In genomic region chr10:14909101-14909500, GRCh38 we compare ENCODE assay signal across 18 cellular contexts. TPM values are rescaled to one million over a fixed set of nuclear protein-coding genes. Genes with fewer than 3 reads are reported as not detected.
DNase-seq lines count a peak whose midpoint lies in the region; ATAC-seq and TF ChIP-seq lines count a peak whose summit lies in the region.
"Had no signal": no experiment of that assay in that cellular context is flagged by ENCODE, and none has a peak within 500 bp of the region (broad histone marks: within the 10 kb centered on the region; RNA-seq: fewer than 3 reads in every experiment).

No MANE protein-coding gene starts in this region.

- H3K36me3 Mint-ChIP-seq in activated naive CD8-positive, alpha-beta T cell = peaks cover 45% of the 10 kb centered on the region
- H3K36me3 Mint-ChIP-seq in activated naive CD8-positive, alpha-beta T cell treated with anti-CD3 and anti-CD28 coated beads for 36 hours = peaks cover 79% of the 10 kb centered on the region
- H3K36me3 Mint-ChIP-seq in central memory CD8-positive, alpha-beta T cell (ENCODE audit: insufficient read depth) = peaks cover 54% of the 10 kb centered on the region

- peak overlapping the region; percentile 13; the same call in 1 of the 2 replicates for H3K4me3 ChIP-seq in LNCaP clone FGC (ENCODE audit: low read depth, low read length)
- H3K4me3 ChIP-seq: A549, GM23338 had no signal

- no peak for ATAC-seq in central memory CD8-positive, alpha-beta T cell (replicated peaks; ENCODE audit: extremely low read depth, poor library complexity, severe bottlenecking)
- ATAC-seq: A549, GM23338 had no signal

- H3K9me3 Mint-ChIP-seq in activated naive CD8-positive, alpha-beta T cell (ENCODE audit: low read depth) = no peaks in the 10 kb centered on the region
- peaks cover 4% of the 10 kb centered on the region for H3K9me3 Mint-ChIP-seq in activated naive CD8-positive, alpha-beta T cell treated with anti-CD3 and anti-CD28 coated beads for 36 hours
- no peaks in the 10 kb centered on the region for H3K9me3 Mint-ChIP-seq in central memory CD8-positive, alpha-beta T cell

- H3K4me3 Mint-ChIP-seq in activated naive CD8-positive, alpha-beta T cell = no peak overlapping the region
- H3K4me3 Mint-ChIP-seq in activated naive CD8-positive, alpha-beta T cell treated with anti-CD3 and anti-CD28 coated beads for 36 hours = no peak overlapping the region
- no peak overlapping the region for H3K4me3 Mint-ChIP-seq in central memory CD8-positive, alpha-beta T cell
- H3K4me3 Mint-ChIP-seq: CD4-positive, alpha-beta T cell; GM23338 had no signal

- no peak for TF ChIP-seq CTCF in C4-2B (conservative IDR thresholded peaks at IDR 0.05)
- TF ChIP-seq CTCF in LNCaP clone FGC (IDR thresholded peaks at IDR 0.05; ENCODE audit: control insufficient read depth, extremely low read depth, insufficient read depth) = no peak

- DNase-seq in activated naive CD8-positive, alpha-beta T cell treated with anti-CD3 and anti-CD28 coated beads for 36 hours = no peak
- DNase-seq in LNCaP clone FGC (ENCODE audit: low read depth) (peak; percentile 70), ACHN (no peak), NCI-H1048 (lab: John Stamatoyannopoulos, UW) (no peak)
- no peak for DNase-seq in central memory CD8-positive, alpha-beta T cell (ENCODE audit: low spot score in 2 of 2)
- no peak for DNase-seq in stimulated activated CD4-positive, alpha-beta T cell treated with anti-CD3 and anti-CD28 coated beads, Interleukin-2, amount 100 ng/mL, for 48 hours
- DNase-seq: BE2C; C1 segment of cervical spinal cord; Calu3; CD4-positive, alpha-beta T cell; DMS79 treated with DMSO at 0.1 percent for 48 hours; GF-D8; HCEC 1CT had no signal

- in situ Hi-C loops in ACHN (cut with HindIII; ENCODE audit: low pct_ligation_motif_present, low pct_unique_long_range_greater_than_20kb, low sequenced_read_pairs) = no loop called here

- no peaks in the 10 kb centered on the region for H3K27me3 Mint-ChIP-seq in activated naive CD8-positive, alpha-beta T cell
- H3K27me3 Mint-ChIP-seq in activated naive CD8-positive, alpha-beta T cell treated with anti-CD3 and anti-CD28 coated beads for 36 hours = no peaks in the 10 kb centered on the region
- no peaks in the 10 kb centered on the region for H3K27me3 Mint-ChIP-seq in central memory CD8-positive, alpha-beta T cell
- H3K27me3 Mint-ChIP-seq: CD4-positive, alpha-beta T cell had no signal

- H3K27ac Mint-ChIP-seq in activated naive CD8-positive, alpha-beta T cell = peak overlapping the region; percentile 10
- H3K27ac Mint-ChIP-seq in activated naive CD8-positive, alpha-beta T cell treated with anti-CD3 and anti-CD28 coated beads for 36 hours = no peak overlapping the region
- H3K27ac Mint-ChIP-seq in central memory CD8-positive, alpha-beta T cell (ENCODE audit: low read depth) = peak overlapping the region; percentile 22
- H3K27ac Mint-ChIP-seq: CD4-positive, alpha-beta T cell; GM23338 had no signal

- peaks cover 9% of the 10 kb centered on the region for H3K4me1 Mint-ChIP-seq in activated naive CD8-positive, alpha-beta T cell (ENCODE audit: low read depth)
- peaks cover 6% of the 10 kb centered on the region for H3K4me1 Mint-ChIP-seq in activated naive CD8-positive, alpha-beta T cell treated with anti-CD3 and anti-CD28 coated beads for 36 hours
- H3K4me1 Mint-ChIP-seq in central memory CD8-positive, alpha-beta T cell = peaks cover 19% of the 10 kb centered on the region

- H3K27ac ChIP-seq in C4-2B = peak overlapping the region; percentile 73; the same call in 1 of the 2 replicates
- H3K27ac ChIP-seq: A549 had no signal

RNA-seq across cellular contexts. Expression of gene SUV39H2, which starts 30.4 kb away (rescaled TPM):
- 10 to 100 TPM; 43.8 to 46.0 TPM for total RNA-seq in activated naive CD8-positive, alpha-beta T cell treated with anti-CD3 and anti-CD28 coated beads for 36 hours

RNA-seq across cellular contexts. Expression of gene DCLRE1C, which starts 44.8 kb away (rescaled TPM):
- total RNA-seq in activated naive CD8-positive, alpha-beta T cell treated with anti-CD3 and anti-CD28 coated beads for 36 hours = 10 to 100 TPM; 19.8 to 21.4 TPM

RNA-seq across cellular contexts. Expression of gene MEIG1, which starts 50.1 kb away (rescaled TPM):
- total RNA-seq in activated naive CD8-positive, alpha-beta T cell treated with anti-CD3 and anti-CD28 coated beads for 36 hours = 1 to 10 TPM in 1 of 2 experiments, under 1 TPM in 1; 0.92 to 1.1 TPM
- total RNA-seq: Calu3; CD4-positive, alpha-beta T cell; HT-29 had no signal
